ENCODE assay signal across 1 cellular context in the genomic region with DNA sequence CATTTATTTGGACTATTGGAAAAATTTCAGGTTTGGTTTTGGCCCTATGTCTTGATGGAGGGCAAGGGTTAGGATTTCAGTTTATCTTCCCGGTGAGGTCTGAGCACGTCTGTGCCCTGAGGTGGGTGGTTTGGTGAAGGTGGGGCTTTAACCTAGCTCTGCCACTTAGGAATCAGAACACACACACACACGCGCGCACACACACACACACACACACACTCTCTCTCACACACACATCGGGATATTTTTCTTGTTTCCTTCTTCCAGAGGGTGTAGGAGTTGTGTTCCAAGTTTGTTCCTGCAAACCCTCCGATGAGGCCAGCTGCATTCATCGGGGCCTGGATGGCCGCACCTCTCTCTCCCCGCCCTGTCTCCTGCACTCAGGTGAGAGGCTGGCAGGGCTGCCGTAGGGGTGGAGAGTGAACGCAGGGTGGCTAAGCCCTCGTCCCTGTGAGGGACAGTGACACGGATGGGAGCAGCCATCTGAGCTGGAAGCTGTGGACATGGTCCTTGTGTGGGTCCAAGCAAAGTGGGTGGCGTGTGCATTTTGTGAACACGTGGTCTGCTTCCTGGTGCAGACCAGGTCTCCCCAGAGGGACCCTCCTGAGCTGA.
TF ChIP-seq lines count a peak whose summit lies in the region.

No MANE protein-coding gene starts in this region.

TF ChIP-seq in WTC11, 78 proteins besides CTCF, POLR2A, EP300 and RAD21:
- no peak for TF ChIP-seq JUN (CRISPR knock-in tag; IDR thresholded peaks at IDR 0.05)
